ENCODE assay signal across 8 cellular contexts in the genomic region with DNA sequence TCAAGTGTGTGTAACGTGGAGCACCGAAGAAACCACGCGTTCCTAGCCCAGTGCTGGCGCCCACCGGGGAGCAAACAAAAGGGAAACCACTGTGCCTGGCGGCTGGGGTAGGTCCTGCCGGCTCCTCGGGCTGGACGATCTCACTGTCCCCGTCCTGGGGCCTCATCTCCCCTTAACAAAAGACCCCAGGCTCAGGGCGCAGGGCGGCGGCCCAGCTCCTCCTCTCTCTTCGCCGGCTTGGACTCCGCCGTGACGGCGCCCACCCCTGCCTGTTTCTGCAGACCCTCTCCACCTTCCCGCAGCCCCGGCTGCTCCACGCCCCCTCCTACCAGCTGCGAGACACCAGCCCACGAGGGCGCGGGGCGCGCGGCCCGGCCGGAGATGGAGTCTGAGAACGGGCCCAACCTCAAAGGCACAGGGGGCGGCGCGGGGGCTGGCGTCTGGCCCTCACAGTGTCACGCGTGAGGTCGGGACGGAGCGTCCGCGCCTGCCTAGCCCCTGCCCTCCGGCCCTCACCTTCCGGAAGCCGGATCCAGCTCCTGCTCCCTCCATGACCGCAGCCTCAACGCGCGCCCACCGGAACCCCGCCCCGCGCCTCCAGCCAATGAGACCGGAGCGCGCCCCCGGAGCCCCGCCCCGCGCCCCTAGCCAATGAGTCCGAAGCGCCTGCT. TPM values are rescaled to one million over a fixed set of nuclear protein-coding genes. Genes with fewer than 3 reads are reported as not detected.
DNase-seq lines count a peak whose midpoint lies in the region; ATAC-seq and TF ChIP-seq lines count a peak whose summit lies in the region.

Gene CENPX (minus strand): TSS at position 569 of the 671 bp plus-strand sequence. CDS start 17 bp downstream, at position 552.

- intact Hi-C loops in Calu3 (cut with micrococcal nuclease; ENCODE audit: unreplicated experiment) (loop anchor here (2.0 to 5.0 kb wide), 2 partner anchors 68 to 130 kb away; no protein-coding TSS in a partner anchor), spleen (cut with DNase I; ENCODE audit: low total_unique reads) (loop anchor here (5.0 kb wide), 1 partner anchor 65 kb away; no protein-coding TSS in a partner anchor)

- 0 out of 2 replicates have a peak, but pooled peaks cover 2% of the 10 kb centered on the region for H3K36me3 ChIP-seq in iPS DF 6.9 (ENCODE audit: control insufficient read depth, insufficient read depth, low read length)
- peaks cover 0 to 40% (median 8%) of the 10 kb centered on the region in 6 donors for H3K36me3 ChIP-seq in spleen

- peak within 1 kb of the TSS; percentile 76 for H3K27ac Mint-ChIP-seq in Calu3 (ENCODE audit: unreplicated experiment)
- peak within 1 kb of the TSS; percentile 72 for H3K27ac Mint-ChIP-seq in activated naive CD8-positive, alpha-beta T cell

- peaks cover 66% of the 10 kb centered on the region for H3K36me3 Mint-ChIP-seq in Calu3 (ENCODE audit: insufficient read depth, unreplicated experiment)
- H3K36me3 Mint-ChIP-seq in activated naive CD8-positive, alpha-beta T cell = peaks cover 2% of the 10 kb centered on the region

- no peak within 1 kb of the TSS for H3K27ac ChIP-seq in iPS DF 6.9 (ENCODE audit: low read length)
- H3K27ac ChIP-seq in spleen = peak within 1 kb of the TSS; percentile 4 to 88 (median 73)

- no peak for TF ChIP-seq POLR2A in spleen (IDR thresholded peaks at IDR 0.05)

- CTCF ChIA-PET in Calu3 (lab: Charles Lee) = interaction anchor here (0.6 to 4.6 kb wide), 14 partner anchors 14 to 232 kb away, joined by 3 to 45 read pairs (median 4); partner anchors contain the start of genes DCXR and NOTUM

- BruUV-seq in Calu3 (replicated peaks; lab: Mats Ljungman, UMichigan) = no TSS peak

- ATAC-seq in HG03135 (IDR thresholded peaks at IDR 0.05; ENCODE audit: unreplicated experiment) = peak; percentile 1
- ATAC-seq in HG02981 (IDR thresholded peaks at IDR 0.05; ENCODE audit: unreplicated experiment) = no peak
- ATAC-seq in HG03520 (IDR thresholded peaks at IDR 0.05; ENCODE audit: unreplicated experiment) = no peak

- peak within 1 kb of the TSS; percentile 64 for H3K4me3 ChIP-seq in iPS DF 6.9 (ENCODE audit: low read length)
- peak within 1 kb of the TSS; percentile 75 to 99 (median 91) for H3K4me3 ChIP-seq in spleen

- TF ChIP-seq CTCF in Calu3 (IDR thresholded peaks at IDR 0.05; ENCODE audit: unreplicated experiment) = no peak
- TF ChIP-seq CTCF in spleen (IDR thresholded peaks at IDR 0.05 in 8 of 11, conservative IDR thresholded peaks at IDR 0.05 in 3 of 11) = no peak

- H3K9me3 ChIP-seq in iPS DF 6.9 (ENCODE audit: control insufficient read depth, insufficient read depth, low read length) (no peaks in the 10 kb centered on the region), spleen (no peaks in the 10 kb centered on the region)

- H3K27me3 ChIP-seq in iPS DF 6.9 (ENCODE audit: control insufficient read depth, insufficient read depth, low read length) (no peaks in the 10 kb centered on the region), spleen (replicated peaks in 1 of 7) (no peaks in the 10 kb centered on the region)

- H3K4me3 Mint-ChIP-seq in Calu3 (ENCODE audit: low read depth, unreplicated experiment) = peak within 1 kb of the TSS; percentile 81
- H3K4me3 Mint-ChIP-seq in activated naive CD8-positive, alpha-beta T cell = peak within 1 kb of the TSS; percentile 92

- H3K27me3 Mint-ChIP-seq in Calu3 (ENCODE audit: unreplicated experiment) = no peaks in the 10 kb centered on the region
- no peaks in the 10 kb centered on the region for H3K27me3 Mint-ChIP-seq in activated naive CD8-positive, alpha-beta T cell

- DNase-seq in Calu3 (no peak), iPS DF 6.9 (ENCODE audit: low read depth, low spot score) (no peak), spleen (peak; percentile 87), SK-N-DZ (ENCODE audit: low spot score) (no peak)

- H3K4me1 ChIP-seq in iPS DF 6.9 (ENCODE audit: control insufficient read depth, insufficient read depth, low read length) = peaks cover 1% of the 10 kb centered on the region
- H3K4me1 ChIP-seq in spleen = peaks cover 25 to 55% (median 36%) of the 10 kb centered on the region in 6 donors

- WGBS in iPS DF 6.9 (ENCODE audit: insufficient coverage, insufficient read length) = no CpG with 5 or more reads among the region's 64 CpGs
- WGBS in spleen, 5 donors = 0% methylated on average over 15 to 64 of the region's 64 CpGs

- H3K9me3 Mint-ChIP-seq in Calu3 (ENCODE audit: low read depth, unreplicated experiment) = no peaks in the 10 kb centered on the region
- H3K9me3 Mint-ChIP-seq in activated naive CD8-positive, alpha-beta T cell (ENCODE audit: low read depth) = no peaks in the 10 kb centered on the region

- peaks cover 8% of the 10 kb centered on the region for H3K4me1 Mint-ChIP-seq in Calu3 (ENCODE audit: low read depth, unreplicated experiment)
- peaks cover 13% of the 10 kb centered on the region for H3K4me1 Mint-ChIP-seq in activated naive CD8-positive, alpha-beta T cell (ENCODE audit: low read depth)

RNA-seq across cellular contexts. Expression of gene CENPX, which starts in this region (rescaled TPM):
- 84.4 and 86.9 TPM in 2 replicates for total RNA-seq in Calu3 (2022)
- 10 to 100 TPM; 25.4 to 36.0 (median 29.8) TPM for total RNA-seq in spleen
- 10 to 100 TPM; 69.4 to 91.8 (median 79.0) TPM for polyA plus RNA-seq in spleen
- polyA plus RNA-seq in SK-N-DZ (2014; cell fraction: cytosol; rRNA removed) = 355 and 371 TPM in 2 replicates
- 411 and 471 TPM in 2 replicates for polyA plus RNA-seq in SK-N-DZ (2014; cell fraction: nucleus; rRNA removed)
